In the genomic region with DNA sequence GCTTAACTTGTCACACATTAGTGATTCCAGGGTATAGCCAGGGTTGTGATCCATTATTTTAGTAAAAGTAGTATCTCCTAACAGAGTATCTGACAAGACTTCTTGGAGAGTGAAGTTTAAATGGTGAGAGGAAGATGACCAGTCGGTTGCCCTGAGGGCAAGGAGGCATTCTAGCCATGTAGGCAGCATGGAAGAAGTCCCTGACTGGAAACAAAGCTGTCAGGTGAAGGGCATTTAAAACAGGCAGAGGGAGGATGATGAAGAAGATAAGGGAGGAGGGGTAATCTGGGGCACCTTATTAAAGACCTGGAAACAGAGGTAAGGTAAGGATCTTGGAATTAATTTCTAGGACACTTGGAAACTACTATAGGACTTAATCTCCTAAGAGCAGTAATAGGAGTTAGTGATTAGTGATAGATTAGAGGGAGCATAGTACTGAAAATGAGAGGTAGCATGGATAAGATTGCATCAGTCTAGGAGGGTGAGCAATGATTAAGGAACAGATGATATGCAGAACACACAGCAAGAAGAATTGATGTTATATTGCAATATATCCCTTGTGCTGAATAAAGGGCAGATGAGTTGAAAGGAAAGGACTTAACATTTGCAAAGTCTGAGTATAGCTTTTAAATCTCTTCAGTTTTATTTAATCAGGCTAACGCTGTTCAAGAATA, we compare ENCODE assay signal across 14 cellular contexts. TPM values are rescaled to one million over a fixed set of nuclear protein-coding genes. Genes with fewer than 3 reads are reported as not detected.
DNase-seq lines count a peak whose midpoint lies in the region; ATAC-seq and TF ChIP-seq lines count a peak whose summit lies in the region.
"Had no signal": no experiment of that assay in that cellular context is flagged by ENCODE, and none has a peak within 500 bp of the region (broad histone marks: within the 10 kb centered on the region; RNA-seq: fewer than 3 reads in every experiment).

No MANE protein-coding gene starts in this region.

- H2AFZ ChIP-seq in trophoblast cell (ENCODE audit: insufficient read depth, low read length, poor library complexity), result no peak overlapping the region

- no peak overlapping the region for H2AK5ac ChIP-seq in trophoblast cell (ENCODE audit: low read length)

- no peak overlapping the region for H3K9ac ChIP-seq in trophoblast cell (ENCODE audit: low read length)

- H3K27me3 ChIP-seq in Panc1 (ENCODE audit: control insufficient read depth, insufficient read depth, low read length) (no peaks in the 10 kb centered on the region), trophoblast cell (ENCODE audit: insufficient read depth, low read length) (no peaks in the 10 kb centered on the region)
- H3K27me3 ChIP-seq: MG63 had no signal

- H2BK5ac ChIP-seq in trophoblast cell (ENCODE audit: low read depth, low read length, poor library complexity), result no peak overlapping the region

- POLR2A ChIA-PET in Panc1 (lab: Charles Lee), result no interaction called here

- no peak overlapping the region for H3K14ac ChIP-seq in trophoblast cell (ENCODE audit: low read length)

- WGBS in trophoblast cell (ENCODE audit: extremely low coverage, insufficient coverage, insufficient read length), result no CpG with 5 or more reads among the region's 2 CpGs

- BruUV-seq in Panc1 (replicated peaks; lab: Mats Ljungman, UMichigan), result no TSS peak

- peaks cover 1% of the 10 kb centered on the region for H3K79me2 ChIP-seq in trophoblast cell (ENCODE audit: control insufficient read depth, insufficient read depth, low read length, poor library complexity)

- no peak overlapping the region for H4K12ac ChIP-seq in trophoblast cell (ENCODE audit: low read depth, low read length)

- H2BK120ac ChIP-seq in trophoblast cell (ENCODE audit: insufficient read depth, low read length, poor library complexity), result no peak overlapping the region

- H3K36me3 Mint-ChIP-seq in activated T-cell treated with anti-CD3 and anti-CD28 coated beads, Interleukin-2, amount 50 U/mL, for 24 hours (ENCODE audit: low read depth), result peaks cover 84% of the 10 kb centered on the region

- in situ Hi-C loops in Panc1 (cut with HindIII; ENCODE audit: low pct_unique_long_range_greater_than_20kb, low sequenced_read_pairs), result no loop called here

- H2BK12ac ChIP-seq in trophoblast cell (ENCODE audit: low read length), result no peak overlapping the region

- H3K79me1 ChIP-seq in trophoblast cell (ENCODE audit: low read length), result peaks cover 3% of the 10 kb centered on the region

- H3K4me1 ChIP-seq in Panc1 (ENCODE audit: control insufficient read depth, insufficient read depth, low read length), result peaks cover 16% of the 10 kb centered on the region
- H3K4me1 ChIP-seq in trophoblast cell (ENCODE audit: control insufficient read depth in 1 of 2, insufficient read depth in 2 of 2, low read length in 2 of 2), result peaks cover 7 to 11% of the 10 kb centered on the region in 2 experiments
- H3K4me1 ChIP-seq: prostate gland had no signal

- H3K9me3 ChIP-seq in Panc1 (ENCODE audit: control insufficient read depth, insufficient read depth, low read depth, low read length), result no peaks in the 10 kb centered on the region
- H3K9me3 ChIP-seq in trophoblast cell (ENCODE audit: insufficient read depth, low read depth, low read length), result no peaks in the 10 kb centered on the region
- H3K9me3 ChIP-seq: MG63, prostate gland had no signal

- H3K4me2 ChIP-seq in trophoblast cell (ENCODE audit: low read length), result no peak overlapping the region

- H3K27me3 Mint-ChIP-seq in activated T-cell treated with anti-CD3 and anti-CD28 coated beads, Interleukin-2, amount 50 U/mL, for 24 hours, result no peaks in the 10 kb centered on the region

- H3K4ac ChIP-seq in trophoblast cell (ENCODE audit: low read depth, low read length), result no peak overlapping the region

- intact Hi-C loops in Panc1 (cut with micrococcal nuclease; ENCODE audit: unreplicated experiment), result no loop called here

- H4K8ac ChIP-seq in trophoblast cell (ENCODE audit: low read depth, low read length), result no peak overlapping the region

- H3K18ac ChIP-seq in trophoblast cell (ENCODE audit: low read length), result no peak overlapping the region

- H3K4me3 Mint-ChIP-seq in activated T-cell treated with anti-CD3 and anti-CD28 coated beads, Interleukin-2, amount 50 U/mL, for 24 hours, result no peak overlapping the region

- no peak for TF ChIP-seq CTCF in Panc1 (IDR thresholded peaks at IDR 0.05)
- TF ChIP-seq CTCF in choroid plexus epithelial cell (conservative IDR thresholded peaks at IDR 0.05; ENCODE audit: low read depth, low read length), result no peak

- H3K27ac ChIP-seq in Panc1 (ENCODE audit: low read length) (peak overlapping the region; percentile 0; the same call in 1 of the 2 replicates), trophoblast cell (ENCODE audit: low read depth, low read length) (peak overlapping the region; percentile 56)
- H3K27ac ChIP-seq: prostate gland had no signal

- no peak overlapping the region for H3K23ac ChIP-seq in trophoblast cell (ENCODE audit: low read length)

- no peaks in the 10 kb centered on the region for H3K9me3 Mint-ChIP-seq in activated T-cell treated with anti-CD3 and anti-CD28 coated beads, Interleukin-2, amount 50 U/mL, for 24 hours

- peaks cover 88% of the 10 kb centered on the region for H3K4me1 Mint-ChIP-seq in activated T-cell treated with anti-CD3 and anti-CD28 coated beads, Interleukin-2, amount 50 U/mL, for 24 hours (ENCODE audit: low read depth)

- H3K4me3 ChIP-seq in Panc1 (ENCODE audit: low read depth in 2 of 2, low read length in 2 of 2), result no peak overlapping the region
- H3K4me3 ChIP-seq in choroid plexus epithelial cell (ENCODE audit: low read depth, low read length), result no peak overlapping the region
- H3K4me3 ChIP-seq in trophoblast cell (ENCODE audit: low read depth, low read length), result no peak overlapping the region
- H3K4me3 ChIP-seq: MG63, prostate gland had no signal

- H3K27ac Mint-ChIP-seq in activated T-cell treated with anti-CD3 and anti-CD28 coated beads, Interleukin-2, amount 50 U/mL, for 24 hours, result peak overlapping the region; percentile 78

- H3K36me3 ChIP-seq in Panc1 (ENCODE audit: control insufficient read depth, insufficient read depth, low read length), result no peaks in the 10 kb centered on the region
- H3K36me3 ChIP-seq in trophoblast cell (ENCODE audit: control insufficient read depth in 1 of 2, insufficient read depth in 2 of 2, low read length in 2 of 2), result no peaks in the 10 kb centered on the region
- H3K36me3 ChIP-seq: prostate gland had no signal

- CTCF ChIA-PET in Panc1 (lab: Charles Lee), result no interaction called here

- no peak for DNase-seq in activated T-cell treated with anti-CD3 and anti-CD28 coated beads, Interleukin-2, amount 50 U/mL, for 24 hours
- no peak for DNase-seq in activated T-cell treated with anti-CD3 and anti-CD28 coated beads, Interleukin-2, amount 50 U/mL, for 1 hour
- DNase-seq in Panc1 (ENCODE audit: low read depth, low spot score) (no peak), choroid plexus epithelial cell (ENCODE audit: low read depth) (peak; percentile 31), trophoblast cell (peak; percentile 33 to 70), COR-L47 (lab: John Stamatoyannopoulos, UW) (no peak), activated gamma-delta T cell (lab: John Stamatoyannopoulos, UW) (no peak), NK-92 (lab: John Stamatoyannopoulos, UW; ENCODE audit: unreplicated experiment) (no peak)
- DNase-seq: cortex of kidney, DND-41, MG63, SW 1271 had no signal

- ATAC-seq in Panc1, result no peak
- ATAC-seq: HCT116 had no signal

- H4K91ac ChIP-seq in trophoblast cell (ENCODE audit: low read depth, low read length), result no peak overlapping the region

RNA-seq across cellular contexts. Expression of a gene that starts 9.5 kb away (rescaled TPM):
- 58.9 TPM for total RNA-seq in Panc1 (2021; ENCODE audit: unreplicated experiment)
- polyA plus RNA-seq in Panc1 (2012; ENCODE audit: insufficient read length), result 33.6 TPM
- polyA plus RNA-seq in trophoblast cell (2013), result 111 and 119 TPM in 2 replicates

Comparison
In these comparisons a context has a peak if more than half of its experiments do, and no peak if none do; other contexts are left out.
1. DNase-seq: peak in choroid plexus epithelial cell (single experiment) and trophoblast cell (2 of 2); none in activated T-cell treated with anti-CD3 and anti-CD28 coated beads, Interleukin-2, amount 50 U/mL, for 24 hours (single experiment), activated T-cell treated with anti-CD3 and anti-CD28 coated beads, Interleukin-2, amount 50 U/mL, for 1 hour (single experiment), Panc1 (single experiment), COR-L47 (single experiment), activated gamma-delta T cell (single experiment) and NK-92 (single experiment).